ENCODE assay signal across 8 cellular contexts in the genomic region with DNA sequence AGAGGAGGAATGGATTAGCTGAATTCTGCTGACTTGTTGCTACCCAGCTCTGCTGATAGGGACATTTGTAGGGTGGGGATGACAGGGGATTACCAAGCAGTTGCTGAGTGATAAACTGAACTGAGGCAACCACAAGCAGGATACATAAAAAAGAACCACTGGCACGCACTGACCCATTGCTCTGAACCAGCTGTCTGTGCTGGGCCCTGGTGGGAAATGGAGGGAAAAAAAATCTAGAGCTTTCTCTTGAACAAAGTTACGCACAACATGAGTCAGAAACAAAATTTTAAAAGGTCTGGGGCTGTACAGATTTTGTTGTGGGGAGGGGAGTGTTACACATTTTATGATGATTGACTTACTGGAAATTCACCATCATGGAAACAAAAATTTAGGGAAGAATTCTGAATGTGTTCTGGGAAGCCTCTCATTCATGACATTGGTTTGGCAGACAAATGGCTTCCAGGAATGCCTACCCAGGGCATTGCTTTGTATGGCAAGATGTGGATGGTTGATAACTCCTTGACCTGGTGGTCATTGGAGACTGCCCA. TPM values are rescaled to one million over a fixed set of nuclear protein-coding genes. Genes with fewer than 3 reads are reported as not detected.
A peak's percentile ranks its signal among the peaks of the same experiment; 100 is the strongest.
DNase-seq lines count a peak whose midpoint lies in the region; ATAC-seq and TF ChIP-seq lines count a peak whose summit lies in the region.

No MANE protein-coding gene starts in this region.

- no peaks in the 10 kb centered on the region for H3K27me3 ChIP-seq in SK-N-SH (ENCODE audit: insufficient read depth)
- H3K27me3 ChIP-seq in CD4-positive, alpha-beta T cell (ENCODE audit: control insufficient read depth, insufficient read depth, low read length): no peaks in the 10 kb centered on the region

- no peak overlapping the region for H3K27ac Mint-ChIP-seq in CD4-positive, alpha-beta T cell

- DNase-seq in SK-N-SH (no peak), islet precursor cell (peak; percentile 63), GOT3 (lab: John Stamatoyannopoulos, UW) (no peak), GDM1 (lab: John Stamatoyannopoulos, UW) (no peak)
- DNase-seq in CD4-positive, alpha-beta T cell: no peak

- H3K27me3 Mint-ChIP-seq in CD4-positive, alpha-beta T cell: no peaks in the 10 kb centered on the region

- peaks cover 36% of the 10 kb centered on the region for H4K20me1 ChIP-seq in SK-N-SH (ENCODE audit: insufficient read depth)

- peaks cover 8 to 34% of the 10 kb centered on the region in 2 experiments for H3K4me1 ChIP-seq in SK-N-SH (ENCODE audit: control insufficient read depth in 1 of 2, insufficient read depth in 2 of 2, low read depth in 1 of 2, low read length in 1 of 2)

- peak; percentile 94 for ATAC-seq in GM19025 (IDR thresholded peaks at IDR 0.05; ENCODE audit: low read depth, unreplicated experiment)
- peak; percentile 89 for ATAC-seq in HG02870 (IDR thresholded peaks at IDR 0.05; ENCODE audit: unreplicated experiment)
- no peak for ATAC-seq in CD4-positive, alpha-beta T cell (ENCODE audit: poor library complexity)
- no peak for ATAC-seq in GM21526 (IDR thresholded peaks at IDR 0.05; ENCODE audit: low FRiP score, unreplicated experiment)

- no peak overlapping the region for H2AFZ ChIP-seq in SK-N-SH (ENCODE audit: low read depth)

- peaks cover 0 to 3% of the 10 kb centered on the region in 2 experiments for H3K36me3 ChIP-seq in SK-N-SH (replicated peaks in 1 of 2; ENCODE audit: control insufficient read depth in 1 of 2, insufficient read depth in 2 of 2, low read length in 1 of 2)

- H3K36me3 Mint-ChIP-seq in CD4-positive, alpha-beta T cell (ENCODE audit: low read depth): no peaks in the 10 kb centered on the region

- H3K9me2 ChIP-seq in SK-N-SH: no peaks in the 10 kb centered on the region

- 72% methylated on average over 2 of the region's 2 CpGs for WGBS in SK-N-SH (ENCODE audit: low lambda C conversion rate)

- no peak overlapping the region for H3K4me3 ChIP-seq in SK-N-SH (ENCODE audit: low read depth in 2 of 2, low read length in 1 of 2)

- no peak overlapping the region for H3K4me3 Mint-ChIP-seq in CD4-positive, alpha-beta T cell

- H3K27ac ChIP-seq in SK-N-SH (ENCODE audit: low read depth in 2 of 2, low read length in 1 of 2): peak overlapping the region; percentile 42 to 81; a peak in 3 of 4 replicates
- no peak overlapping the region for H3K27ac ChIP-seq in CD4-positive, alpha-beta T cell (ENCODE audit: low read depth, low read length)

- H3K4me2 ChIP-seq in SK-N-SH: 0 out of 2 replicates have a peak overlapping the region, but pooled peaks have one; percentile 19

- intact Hi-C loops in CD4-positive, alpha-beta T cell (cut with DNase I, micrococcal nuclease): no loop called here

- POLR2A ChIA-PET in SK-N-SH (lab: Yijun Ruan, JAX): no interaction called here
- POLR2A ChIA-PET in CD4-positive, alpha-beta T cell (lab: Charles Lee): interaction anchor here (1.6 kb wide), 1 partner anchor 33 kb away, joined by 4 read pairs; no protein-coding TSS in a partner anchor

- no peaks in the 10 kb centered on the region for H3K9me3 ChIP-seq in SK-N-SH
- no peaks in the 10 kb centered on the region for H3K9me3 ChIP-seq in CD4-positive, alpha-beta T cell (ENCODE audit: control insufficient read depth, low read length)

- TF ChIP-seq EP300 in SK-N-SH (IDR thresholded peaks at IDR 0.05; ENCODE audit: borderline replicate concordance in 1 of 2, low read depth in 1 of 2, low read length in 1 of 2): peak in 1 of 2 experiments; percentile 43; a peak in 1 of 4 replicates

- peaks cover 97% of the 10 kb centered on the region for H3K79me2 ChIP-seq in SK-N-SH (ENCODE audit: insufficient read depth)

- CTCF ChIA-PET in SK-N-SH (lab: Yijun Ruan, JAX): interaction anchor here (0.7 to 1.7 kb wide), 3 partner anchors 15 to 295 kb away, joined by 3 to 6 read pairs (median 4); no protein-coding TSS in a partner anchor
- CTCF ChIA-PET in CD4-positive, alpha-beta T cell (lab: Charles Lee): no interaction called here

- H3K9me3 Mint-ChIP-seq in CD4-positive, alpha-beta T cell: no peaks in the 10 kb centered on the region

- H3F3A ChIP-seq in SK-N-SH (replicated peaks; ENCODE audit: insufficient read depth): no peaks in the 10 kb centered on the region

- no peak overlapping the region for H3K9ac ChIP-seq in SK-N-SH

- no peak for TF ChIP-seq CTCF in SK-N-SH (IDR thresholded peaks at IDR 0.05)
- no peak for TF ChIP-seq CTCF in CD4-positive, alpha-beta T cell (IDR thresholded peaks at IDR 0.05)

- peaks cover 52% of the 10 kb centered on the region for H3K4me1 Mint-ChIP-seq in CD4-positive, alpha-beta T cell (ENCODE audit: low read depth)

- no peak for TF ChIP-seq RAD21 in SK-N-SH (IDR thresholded peaks at IDR 0.05; ENCODE audit: low read length)

TF ChIP-seq in SK-N-SH, 30 proteins besides CTCF, POLR2A, EP300 and RAD21:
- TF ChIP-seq JUND (IDR thresholded peaks at IDR 0.05): 0 out of 2 replicates have a peak, but pooled peaks have one; percentile 11
- TF ChIP-seq, protein P1, sequence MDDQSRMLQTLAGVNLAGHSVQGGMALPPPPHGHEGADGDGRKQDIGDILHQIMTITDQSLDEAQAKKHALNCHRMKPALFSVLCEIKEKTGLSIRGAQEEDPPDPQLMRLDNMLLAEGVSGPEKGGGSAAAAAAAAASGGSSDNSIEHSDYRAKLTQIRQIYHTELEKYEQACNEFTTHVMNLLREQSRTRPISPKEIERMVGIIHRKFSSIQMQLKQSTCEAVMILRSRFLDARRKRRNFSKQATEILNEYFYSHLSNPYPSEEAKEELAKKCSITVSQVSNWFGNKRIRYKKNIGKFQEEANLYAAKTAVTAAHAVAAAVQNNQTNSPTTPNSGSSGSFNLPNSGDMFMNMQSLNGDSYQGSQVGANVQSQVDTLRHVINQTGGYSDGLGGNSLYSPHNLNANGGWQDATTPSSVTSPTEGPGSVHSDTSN (IDR thresholded peaks at IDR 0.05): peak; percentile 70
- TF ChIP-seq CHD2 (IDR thresholded peaks at IDR 0.05; ENCODE audit: low read length, partially characterized antibody): no peak
- TF ChIP-seq NFIC (IDR thresholded peaks at IDR 0.05; ENCODE audit: borderline replicate concordance): peak; percentile 53; the same call in 1 of the 2 replicates
- TF ChIP-seq NRF1 (IDR thresholded peaks at IDR 0.05; ENCODE audit: low read depth, low read length): no peak
- peak; percentile 78 for TF ChIP-seq TCF12 (IDR thresholded peaks at IDR 0.05)
- peak; percentile 41; the same call in 1 of the 2 replicates for TF ChIP-seq TEAD4 (IDR thresholded peaks at IDR 0.05; ENCODE audit: borderline replicate concordance, insufficient read depth)
- no peak for TF ChIP-seq SMC3 (IDR thresholded peaks at IDR 0.05; ENCODE audit: low read depth, low read length)
- no peak for TF ChIP-seq RXRA (IDR thresholded peaks at IDR 0.05; ENCODE audit: borderline replicate concordance, low read depth)
- no peak for TF ChIP-seq TAF1 (IDR thresholded peaks at IDR 0.05; ENCODE audit: borderline replicate concordance, low read depth, low read length)

RNA-seq across cellular contexts. Expression of a gene that starts 37.7 kb away (rescaled TPM):
- polyA plus RNA-seq in SK-N-SH (2012; rRNA removed): 8.1 and 8.5 TPM in 2 replicates
- polyA plus RNA-seq in SK-N-SH (2012; cell fraction: cytosol; rRNA removed): 7.5 and 8.1 TPM in 2 replicates
- polyA plus RNA-seq in SK-N-SH (2012; cell fraction: nucleus; rRNA removed): 5.9 and 8.0 TPM in 2 replicates
- 10 to 100 TPM; 24.3 to 25.3 TPM for total RNA-seq in CD4-positive, alpha-beta T cell

Comparison
In these comparisons a context has a peak if more than half of its experiments do, and no peak if none do; other contexts are left out.
1. ATAC-seq: peak in GM19025 (single experiment) and HG02870 (single experiment); none in CD4-positive, alpha-beta T cell (single experiment) and GM21526 (single experiment).